ENCODE assay signal across 16 cellular contexts in genomic region chr10:88361995-88362540, GRCh38.
DNase-seq lines count a peak whose midpoint lies in the region; ATAC-seq and TF ChIP-seq lines count a peak whose summit lies in the region.
"Had no signal": no experiment of that assay in that cellular context is flagged by ENCODE, and none has a peak within 500 bp of the region (broad histone marks: within the 10 kb centered on the region; RNA-seq: fewer than 3 reads in every experiment).

No MANE protein-coding gene starts in this region.

- peak; percentile 31 for DNase-seq in BJ (ENCODE audit: low read depth)
- peak; percentile 16 for DNase-seq in HFF-Myc (ENCODE audit: extremely low read depth, low read depth)
- DNase-seq in fibroblast of gingiva (ENCODE audit: low read depth) = peak; percentile 46
- no peak for DNase-seq in type B pancreatic cell (ENCODE audit: extremely low spot score, unreplicated experiment)
- DNase-seq in activated CD4-positive, CD25-positive, alpha-beta regulatory T cell treated with anti-CD3 and anti-CD28 coated beads, Interleukin-2, amount 50 U/mL, for 72 hours = no peak
- no peak for DNase-seq in stimulated activated CD4-positive, alpha-beta T cell treated with anti-CD3 and anti-CD28 coated beads, Interleukin-4, amount 100 ng/mL, for 4 hours
- DNase-seq in natural killer cell treated with Interleukin-12 subunit alpha and Interleukin-12 subunit beta and Interleukin-15 and Interleukin-18, amount 100 ng/mL, for 72 hours (ENCODE audit: low spot score) = no peak
- DNase-seq: 8988T; AML-193; CD4-positive, CD25-positive, alpha-beta regulatory T cell; DMS53; EL; GM23248; H7; KBM-7 had no signal

- H3K36me3 Mint-ChIP-seq in type B pancreatic cell = no peaks in the 10 kb centered on the region
- H3K36me3 Mint-ChIP-seq in natural killer cell treated with Interleukin-12 subunit alpha and Interleukin-12 subunit beta and Interleukin-15 and Interleukin-18, amount 100 ng/mL, for 72 hours = no peaks in the 10 kb centered on the region
- H3K36me3 Mint-ChIP-seq: CD4-positive, CD25-positive, alpha-beta regulatory T cell had no signal

- TF ChIP-seq CTCF in BJ (IDR thresholded peaks at IDR 0.05; ENCODE audit: insufficient read depth, low read depth, low read length) (no peak), HFF-Myc (IDR thresholded peaks at IDR 0.05; ENCODE audit: low read depth, low read length, missing control alignments) (no peak), type B pancreatic cell (conservative IDR thresholded peaks at IDR 0.05) (no peak)

- peaks cover 41% of the 10 kb centered on the region for H3K4me1 Mint-ChIP-seq in type B pancreatic cell (ENCODE audit: unreplicated experiment)
- no peaks in the 10 kb centered on the region for H3K4me1 Mint-ChIP-seq in natural killer cell treated with Interleukin-12 subunit alpha and Interleukin-12 subunit beta and Interleukin-15 and Interleukin-18, amount 100 ng/mL, for 72 hours (ENCODE audit: low read depth in 2 of 2)
- H3K4me1 Mint-ChIP-seq: CD4-positive, CD25-positive, alpha-beta regulatory T cell had no signal

- peak overlapping the region; percentile 10 for H3K4me3 Mint-ChIP-seq in type B pancreatic cell
- no peak overlapping the region for H3K4me3 Mint-ChIP-seq in natural killer cell treated with Interleukin-12 subunit alpha and Interleukin-12 subunit beta and Interleukin-15 and Interleukin-18, amount 100 ng/mL, for 72 hours
- H3K4me3 Mint-ChIP-seq: CD4-positive, CD25-positive, alpha-beta regulatory T cell had no signal

- ATAC-seq in natural killer cell treated with Interleukin-12 subunit alpha and Interleukin-12 subunit beta and Interleukin-15 and Interleukin-18, amount 100 ng/mL, for 72 hours = no peak

- CTCF ChIA-PET in BJ (lab: Yijun Ruan, JAX) = no interaction called here

- POLR2A ChIA-PET in BJ (lab: Charles Lee) = no interaction called here

- H3K27ac Mint-ChIP-seq in type B pancreatic cell = peak overlapping the region; percentile 5
- H3K27ac Mint-ChIP-seq in natural killer cell treated with Interleukin-12 subunit alpha and Interleukin-12 subunit beta and Interleukin-15 and Interleukin-18, amount 100 ng/mL, for 72 hours = no peak overlapping the region

- H3K36me3 ChIP-seq in BJ (ENCODE audit: control insufficient read depth, insufficient read depth, low read length) = no peaks in the 10 kb centered on the region
- H3K36me3 ChIP-seq: BLaER1 treated with 17β-estradiol and CSF1 and Interleukin-3, amounts not matched to agents 10 nM and 100 nM had no signal

- no peaks in the 10 kb centered on the region for H3K27me3 Mint-ChIP-seq in type B pancreatic cell
- H3K27me3 Mint-ChIP-seq in natural killer cell treated with Interleukin-12 subunit alpha and Interleukin-12 subunit beta and Interleukin-15 and Interleukin-18, amount 100 ng/mL, for 72 hours = no peaks in the 10 kb centered on the region
- H3K27me3 Mint-ChIP-seq: CD4-positive, CD25-positive, alpha-beta regulatory T cell had no signal

- H3K4me3 ChIP-seq in BJ (ENCODE audit: low read depth, low read length) (no peak overlapping the region), HFF-Myc (replicated peaks; ENCODE audit: low read depth, low read length) (no peak overlapping the region)
- H3K4me3 ChIP-seq: BLaER1 treated with 17β-estradiol and CSF1 and Interleukin-3, amounts not matched to agents 10 nM and 100 nM; GM23248 had no signal

- H3K9me3 Mint-ChIP-seq in type B pancreatic cell = peaks cover 5% of the 10 kb centered on the region
- no peaks in the 10 kb centered on the region for H3K9me3 Mint-ChIP-seq in natural killer cell treated with Interleukin-12 subunit alpha and Interleukin-12 subunit beta and Interleukin-15 and Interleukin-18, amount 100 ng/mL, for 72 hours

- H3K27me3 ChIP-seq in BJ (ENCODE audit: control insufficient read depth, insufficient read depth, low read length) = no peaks in the 10 kb centered on the region
- H3K27me3 ChIP-seq: BLaER1 treated with 17β-estradiol and CSF1 and Interleukin-3, amounts not matched to agents 10 nM and 100 nM had no signal

Comparison
In these comparisons a context has a peak if more than half of its experiments do, and no peak if none do; other contexts are left out.
1. DNase-seq: peak in BJ (single experiment), HFF-Myc (single experiment) and fibroblast of gingiva (single experiment); none in type B pancreatic cell (single experiment), activated CD4-positive, CD25-positive, alpha-beta regulatory T cell treated with anti-CD3 and anti-CD28 coated beads, Interleukin-2, amount 50 U/mL, for 72 hours (single experiment), stimulated activated CD4-positive, alpha-beta T cell treated with anti-CD3 and anti-CD28 coated beads, Interleukin-4, amount 100 ng/mL, for 4 hours (0 of 2) and natural killer cell treated with Interleukin-12 subunit alpha and Interleukin-12 subunit beta and Interleukin-15 and Interleukin-18, amount 100 ng/mL, for 72 hours (single experiment).